In genomic region chr22:22018825-22019658, GRCh38 we compare ENCODE assay signal across 30 cellular contexts.
"Had no signal": no experiment of that assay in that cellular context is flagged by ENCODE, and none has a peak within 500 bp of the region (broad histone marks: within the 10 kb centered on the region; RNA-seq: fewer than 3 reads in every experiment).

No MANE protein-coding gene starts in this region.

- H3K4me2 ChIP-seq: SK-N-SH had no signal

- H3K9me3 ChIP-seq: ascending aorta, MG63, Peyer's patch, SJSA1, SK-N-SH had no signal

- H3K4me3 ChIP-seq: ascending aorta, cardiac muscle cell, MG63, Peyer's patch, SJSA1 had no signal

- ATAC-seq: activated CD8-positive, alpha-beta T cell treated with anti-CD3 and anti-CD28 coated beads for 36 hours; activated T-cell treated with anti-CD3 and anti-CD28 coated beads, Interleukin-2, amount 50 U/mL, for 72 hours; activated T-helper 17 cell treated with anti-CD3 and anti-CD28 coated beads, Interleukin-2, amount 50 U/mL, for 72 hours; PC-3 had no signal

- H3K36me3 ChIP-seq: ascending aorta, cardiac muscle cell, MG63, Peyer's patch, SJSA1 had no signal

- H3K27ac ChIP-seq: ascending aorta, cardiac muscle cell, Peyer's patch, SJSA1 had no signal

- H3K9ac ChIP-seq: SK-N-SH had no signal

- H3K27me3 ChIP-seq: ascending aorta, MG63, Peyer's patch had no signal

- DNase-seq: activated CD4-positive, alpha-beta T cell treated with anti-CD3 and anti-CD28 coated beads, Interleukin-2, amount 10 ng/mL, durations not matched to agents 24 days and 14 days; activated CD4-positive, alpha-beta T cell treated with anti-CD3 and anti-CD28 coated beads, Interleukin-2, amount 50 U/mL, for 4 hours; activated CD8-positive, alpha-beta T cell treated with anti-CD3 and anti-CD28 coated beads for 36 hours; activated effector memory CD4-positive, alpha-beta T cell treated with anti-CD3 and anti-CD28 coated beads, Interleukin-2, amount 50 U/mL, for 16 hours; activated naive CD4-positive, alpha-beta T cell; activated naive CD4-positive, alpha-beta T cell treated with anti-CD3 and anti-CD28 coated beads, Interleukin-2, amount 50 U/mL, for 16 hours; activated naive CD8-positive, alpha-beta T cell treated with anti-CD3 and anti-CD28 coated beads for 36 hours; activated T-cell treated with anti-CD3 and anti-CD28 coated beads, Interleukin-2, amount 50 U/mL, for 1 hour; activated T-cell treated with anti-CD3 and anti-CD28 coated beads, Interleukin-2, amount 50 U/mL, for 72 hours; amniotic stem cell; MG63; NCI-H1048; NCI-H1105 treated with DMSO at 0.1 percent for 48 hours; NCI-H1436; NCI-H1694; NCI-H2029; NCI-H2171; NCI-H510A; NCI-H526; NCI-H748 treated with DMSO at 0.1 percent for 48 hours; NK-92 treated with Interleukin-12 subunit alpha and Interleukin-12 subunit beta, amount 100 ng/mL, for 24 hours; PC-3; Peyer's patch; RPMI8226; SHP77 treated with DMSO at 0.1 percent for 48 hours; SK-N-SH had no signal

- H3K4me1 ChIP-seq: ascending aorta, SJSA1 had no signal

- H3K9me2 ChIP-seq: SK-N-SH had no signal
